17 cellular contexts compared by ENCODE assay signal in genomic region chr5:106127341-106127781, GRCh38.
DNase-seq lines count a peak whose midpoint lies in the region; ATAC-seq, FAIRE-seq and TF ChIP-seq lines count a peak whose summit lies in the region.
"Had no signal": no experiment of that assay in that cellular context is flagged by ENCODE, and none has a peak within 500 bp of the region (broad histone marks: within the 10 kb centered on the region; RNA-seq: fewer than 3 reads in every experiment).

No MANE protein-coding gene starts in this region.

- TF ChIP-seq CTCF in astrocyte (IDR thresholded peaks at IDR 0.05; ENCODE audit: insufficient read depth, low read depth, low read length): no peak

- H3K4me2 ChIP-seq in astrocyte (ENCODE audit: low read length) (no peak overlapping the region), mesendoderm (ENCODE audit: low read length) (no peak overlapping the region)
- H3K4me2 ChIP-seq: BLaER1 treated with 17β-estradiol and CSF1 and Interleukin-3, amounts not matched to agents 10 nM and 100 nM had no signal

- H3K4me1 ChIP-seq in astrocyte (ENCODE audit: insufficient read depth, low read length) (no peaks in the 10 kb centered on the region), mesendoderm (ENCODE audit: control insufficient read depth, low read depth, low read length) (no peaks in the 10 kb centered on the region)
- H3K4me1 ChIP-seq: BLaER1 treated with 17β-estradiol and CSF1 and Interleukin-3, amounts not matched to agents 10 nM and 100 nM had no signal

- H3K9ac ChIP-seq in astrocyte (ENCODE audit: low read length) (no peak overlapping the region), mesendoderm (ENCODE audit: low read length) (no peak overlapping the region)
- H3K9ac ChIP-seq: BLaER1 treated with 17β-estradiol and CSF1 and Interleukin-3, amounts not matched to agents 10 nM and 100 nM had no signal

- H3K27ac Mint-ChIP-seq in astrocyte (ENCODE audit: unreplicated experiment): no peak overlapping the region
- H3K27ac Mint-ChIP-seq: stimulated activated naive CD8-positive, alpha-beta T cell treated with anti-CD3 and anti-CD28 coated beads, Interleukin-15, Interleukin-2, amounts not matched to agents 100 ng/mL and 50 ng/mL, for 24 hours had no signal

- no peaks in the 10 kb centered on the region for H3K36me3 Mint-ChIP-seq in astrocyte (ENCODE audit: low read depth, unreplicated experiment)

- no peak overlapping the region for H3K23ac ChIP-seq in mesendoderm (ENCODE audit: low read length)

- H3K79me2 ChIP-seq in astrocyte (ENCODE audit: insufficient read depth, low read length) (no peaks in the 10 kb centered on the region), mesendoderm (ENCODE audit: control insufficient read depth, insufficient read depth, low read length) (no peaks in the 10 kb centered on the region)

- H3K4me3 ChIP-seq in astrocyte (ENCODE audit: insufficient read depth, low read depth, low read length): no peak overlapping the region
- no peak overlapping the region for H3K4me3 ChIP-seq in mesendoderm (ENCODE audit: low read length)
- H3K4me3 ChIP-seq: BLaER1 treated with 17β-estradiol and CSF1 and Interleukin-3, amounts not matched to agents 10 nM and 100 nM; mucosa of descending colon had no signal

- H3K9me3 ChIP-seq in astrocyte (ENCODE audit: insufficient read depth, low read depth, low read length): no peaks in the 10 kb centered on the region
- H3K9me3 ChIP-seq: BLaER1 treated with 17β-estradiol and CSF1 and Interleukin-3, amounts not matched to agents 10 nM and 100 nM; mucosa of descending colon had no signal

- WGBS in mesendoderm (ENCODE audit: extremely low coverage, insufficient coverage, low lambda C conversion rate): no CpG with 5 or more reads among the region's 1 CpG

- H3K4ac ChIP-seq in mesendoderm (ENCODE audit: low read depth, low read length): no peak overlapping the region

- no peak overlapping the region for H2AK5ac ChIP-seq in mesendoderm (ENCODE audit: low read length)

- no peaks in the 10 kb centered on the region for H3K27me3 Mint-ChIP-seq in astrocyte (ENCODE audit: low read depth, unreplicated experiment)
- H3K27me3 Mint-ChIP-seq: stimulated activated naive CD8-positive, alpha-beta T cell treated with anti-CD3 and anti-CD28 coated beads, Interleukin-15, Interleukin-2, amounts not matched to agents 100 ng/mL and 50 ng/mL, for 24 hours had no signal

- no peaks in the 10 kb centered on the region for H3K9me3 Mint-ChIP-seq in astrocyte (ENCODE audit: unreplicated experiment)
- H3K9me3 Mint-ChIP-seq: stimulated activated naive CD8-positive, alpha-beta T cell treated with anti-CD3 and anti-CD28 coated beads, Interleukin-15, Interleukin-2, amounts not matched to agents 100 ng/mL and 50 ng/mL, for 24 hours had no signal

- H3K27ac ChIP-seq in astrocyte (ENCODE audit: low read depth, low read length) (no peak overlapping the region), mesendoderm (ENCODE audit: low read depth, low read length) (no peak overlapping the region)
- H3K27ac ChIP-seq: BLaER1 treated with 17β-estradiol and CSF1 and Interleukin-3, amounts not matched to agents 10 nM and 100 nM had no signal

- no peak overlapping the region for H2BK5ac ChIP-seq in mesendoderm (ENCODE audit: low read length)

- H3K56ac ChIP-seq in mesendoderm (ENCODE audit: low read length): no peak overlapping the region

- H2BK120ac ChIP-seq in mesendoderm (ENCODE audit: low read depth, low read length): no peak overlapping the region

- ATAC-seq in GM18870 (IDR thresholded peaks at IDR 0.05; ENCODE audit: unreplicated experiment): peak; percentile 52
- peak; percentile 56 for ATAC-seq in HG02938 (IDR thresholded peaks at IDR 0.05; ENCODE audit: unreplicated experiment)
- no peak for ATAC-seq in HG03571 (IDR thresholded peaks at IDR 0.05; ENCODE audit: unreplicated experiment)
- ATAC-seq: mucosa of descending colon, Panc1 had no signal

- no peaks in the 10 kb centered on the region for H3K79me1 ChIP-seq in mesendoderm (ENCODE audit: low read length)

- H3K27me3 ChIP-seq in astrocyte (ENCODE audit: insufficient read depth, low read length) (no peaks in the 10 kb centered on the region), mesendoderm (ENCODE audit: insufficient read depth, low read length, poor library complexity) (no peaks in the 10 kb centered on the region)
- H3K27me3 ChIP-seq: BLaER1 treated with 17β-estradiol and CSF1 and Interleukin-3, amounts not matched to agents 10 nM and 100 nM had no signal

- H3K36me3 ChIP-seq in astrocyte (ENCODE audit: insufficient read depth, low read length) (no peaks in the 10 kb centered on the region), mesendoderm (ENCODE audit: control insufficient read depth, insufficient read depth, low read length) (no peaks in the 10 kb centered on the region)
- H3K36me3 ChIP-seq: BLaER1 treated with 17β-estradiol and CSF1 and Interleukin-3, amounts not matched to agents 10 nM and 100 nM had no signal

- no peak overlapping the region for H4K5ac ChIP-seq in mesendoderm (ENCODE audit: low read length)

- no peak overlapping the region for H2AFZ ChIP-seq in astrocyte (ENCODE audit: low read depth, low read length)

- no peak overlapping the region for H3K4me3 Mint-ChIP-seq in astrocyte (ENCODE audit: unreplicated experiment)
- H3K4me3 Mint-ChIP-seq: stimulated activated naive CD8-positive, alpha-beta T cell treated with anti-CD3 and anti-CD28 coated beads, Interleukin-15, Interleukin-2, amounts not matched to agents 100 ng/mL and 50 ng/mL, for 24 hours had no signal

- H4K8ac ChIP-seq in mesendoderm (ENCODE audit: low read depth, low read length): no peak overlapping the region

- H4K20me1 ChIP-seq in astrocyte (ENCODE audit: insufficient read depth, low read length): no peaks in the 10 kb centered on the region
- H4K20me1 ChIP-seq: BLaER1 treated with 17β-estradiol and CSF1 and Interleukin-3, amounts not matched to agents 10 nM and 100 nM had no signal

- no peak overlapping the region for H2BK15ac ChIP-seq in mesendoderm (replicated peaks; ENCODE audit: low read depth)

- H3K4me1 Mint-ChIP-seq in astrocyte (ENCODE audit: low read depth, unreplicated experiment): no peaks in the 10 kb centered on the region

- no peak overlapping the region for H3K18ac ChIP-seq in mesendoderm (ENCODE audit: low read length)

- DNase-seq in astrocyte (ENCODE audit: low read depth) (peak; percentile 49), mesendoderm (peak; percentile 80), NCI-H2196 (lab: John Stamatoyannopoulos, UW; ENCODE audit: unreplicated experiment) (no peak), SIG-M5 treated with dmso at 0.1 percent for 504 hours (lab: John Stamatoyannopoulos, UW; ENCODE audit: unreplicated experiment) (no peak), DMS79 treated with DMSO at 0.1 percent for 48 hours (lab: John Stamatoyannopoulos, UW) (no peak)
- DNase-seq: activated CD4-positive, alpha-beta T cell treated with anti-CD3 and anti-CD28 coated beads, Interleukin-2, amount 50 U/mL, for 1 hour; HCEC 1CT; mucosa of descending colon; NCI-H2107; stimulated activated CD4-positive, alpha-beta T cell treated with anti-CD3 and anti-CD28 coated beads, Interleukin-4, amount 100 ng/mL, for 24 hours; T-helper 2 cell had no signal

- no peak for FAIRE-seq in astrocyte (lab: Jason Lieb, UNC)

Comparison
In these comparisons a context has a peak if more than half of its experiments do, and no peak if none do; other contexts are left out.
1. DNase-seq: peak in astrocyte (single experiment) and mesendoderm (single experiment); none in NCI-H2196 (single experiment), SIG-M5 treated with dmso at 0.1 percent for 504 hours (single experiment) and DMS79 treated with DMSO at 0.1 percent for 48 hours (single experiment).